8 cellular contexts compared by ENCODE assay signal in genomic region chr2:68487773-68488355, GRCh38. TPM values are rescaled to one million over a fixed set of nuclear protein-coding genes. Genes with fewer than 3 reads are reported as not detected.
DNase-seq lines count a peak whose midpoint lies in the region; TF ChIP-seq lines count a peak whose summit lies in the region.

No MANE protein-coding gene starts in this region.

- H3K36me3 ChIP-seq in stomach = no peaks in the 10 kb centered on the region

- peaks cover 0 to 9% (median 2%) of the 10 kb centered on the region in 4 donors for H3K4me1 ChIP-seq in stomach

- H3K9me3 ChIP-seq in stomach = no peaks in the 10 kb centered on the region

- WGBS in stomach, 5 donors = 46 to 62% (median 56%) methylated on average over 3 of the region's 3 CpGs

- no peak for TF ChIP-seq POLR2A in stomach (IDR thresholded peaks at IDR 0.05)

- H3K27ac Mint-ChIP-seq in MCF 10A (ENCODE audit: low read depth, unreplicated experiment) = no peak overlapping the region

- intact Hi-C loops in MCF 10A (cut with micrococcal nuclease) = loop anchor here (1.0 kb wide), 3 partner anchors 107 to 227 kb away; no protein-coding TSS in a partner anchor
- intact Hi-C loops in stomach (cut with DNase I; ENCODE audit: low total_unique reads) = loop anchor here (10.0 kb wide), 1 partner anchor 437 kb away; no protein-coding TSS in a partner anchor

- H3K4me3 ChIP-seq in stomach = no peak overlapping the region

- DNase-seq in NCI-H2029 (lab: John Stamatoyannopoulos, UW) (peak; percentile 13), NCI-H2029 treated with DMSO at 0.1 percent for 48 hours (lab: John Stamatoyannopoulos, UW) (no peak), NCI-H1105 (lab: John Stamatoyannopoulos, UW) (peak; percentile 12), MCF 10A (ENCODE audit: unreplicated experiment) (peak; percentile 43), middle frontal gyrus (ENCODE audit: extremely low spot score, low spot score) (peak; percentile 13), stomach (no peak)
- no peak for DNase-seq in stimulated activated CD4-positive, alpha-beta T cell treated with anti-CD3 and anti-CD28 coated beads, Interleukin-4, amount 100 ng/mL, for 4 hours
- no peak for DNase-seq in activated CD4-positive, alpha-beta T cell treated with anti-CD3 and anti-CD28 coated beads, Interleukin-2, amount 50 U/mL, for 4 hours

- no TSS peak for BruUV-seq in MCF 10A (replicated peaks; lab: Mats Ljungman, UMichigan)

- H3K27me3 Mint-ChIP-seq in MCF 10A (ENCODE audit: insufficient read depth, unreplicated experiment) = no peaks in the 10 kb centered on the region

- no peak for TF ChIP-seq EP300 in stomach (IDR thresholded peaks at IDR 0.05)

- CTCF ChIA-PET in MCF 10A (lab: Yijun Ruan, JAX) = interaction anchor here (0.5 to 3.3 kb wide), 27 partner anchors 10 to 1112 kb away, joined by 3 to 35 read pairs (median 4); no protein-coding TSS in a partner anchor

- TF ChIP-seq CTCF in MCF 10A (IDR thresholded peaks at IDR 0.05; ENCODE audit: unreplicated experiment) (peak; percentile 40), stomach (IDR thresholded peaks at IDR 0.05) (peak in 3 of 7 experiments; percentile 18 to 59 (median 41))

- H3K4me3 Mint-ChIP-seq in MCF 10A (ENCODE audit: unreplicated experiment) = peak overlapping the region; percentile 28

- no peak overlapping the region for H3K27ac ChIP-seq in stomach

- H3K36me3 Mint-ChIP-seq in MCF 10A (ENCODE audit: insufficient read depth, unreplicated experiment) = no peaks in the 10 kb centered on the region

- no peaks in the 10 kb centered on the region for H3K27me3 ChIP-seq in stomach

- POLR2A ChIA-PET in MCF 10A (lab: Yijun Ruan, JAX) = interaction anchor here (0.7 to 2.0 kb wide), 9 partner anchors 10 to 228 kb away, joined by 3 to 10 read pairs (median 4); partner anchors contain the start of genes APLF and FBXO48

- no peaks in the 10 kb centered on the region for H3K9me3 Mint-ChIP-seq in MCF 10A (ENCODE audit: unreplicated experiment)

- peaks cover 6% of the 10 kb centered on the region for H3K4me1 Mint-ChIP-seq in MCF 10A (ENCODE audit: insufficient read depth, unreplicated experiment)

RNA-seq across cellular contexts. Expression of gene APLF, which starts 20.5 kb away (rescaled TPM):
- 4.0 TPM in 2 replicates for total RNA-seq in MCF 10A (2022)
- 1 to 10 TPM in 3 of 5 donors, under 1 TPM in 2; 0.29 to 9.4 (median 5.5) TPM for total RNA-seq in stomach
- under 1 TPM; 0.46 to 0.85 (median 0.68) TPM for polyA plus RNA-seq in stomach

RNA-seq across cellular contexts. Expression of gene FBXO48, which starts 20.8 kb away (rescaled TPM):
- total RNA-seq in MCF 10A (2022) (1.7 and 2.1 TPM in 2 replicates), stomach (1 to 10 TPM in 1 of 5 donors, under 1 TPM in 3, not detected in 1; 0.43 to 1.2 (median 0.50) TPM)
- 1 to 10 TPM in 1 of 3 donors, under 1 TPM in 2; 0.58 to 1.1 (median 0.62) TPM for polyA plus RNA-seq in stomach

Comparison
In these comparisons a context has a peak if more than half of its experiments do, and no peak if none do; other contexts are left out.
1. DNase-seq: peak in NCI-H2029 (single experiment), NCI-H1105 (single experiment), MCF 10A (single experiment) and middle frontal gyrus (single experiment); none in NCI-H2029 treated with DMSO at 0.1 percent for 48 hours (single experiment), stimulated activated CD4-positive, alpha-beta T cell treated with anti-CD3 and anti-CD28 coated beads, Interleukin-4, amount 100 ng/mL, for 4 hours (0 of 2), stomach (single experiment) and activated CD4-positive, alpha-beta T cell treated with anti-CD3 and anti-CD28 coated beads, Interleukin-2, amount 50 U/mL, for 4 hours (0 of 2).